1 cellular context compared by ENCODE assay signal in genomic region chr14:105142651-105143450, GRCh38.
TF ChIP-seq lines count a peak whose summit lies in the region.

No MANE protein-coding gene starts in this region.

TF ChIP-seq in K562, 482 proteins besides CTCF, POLR2A, EP300 and RAD21 (continued from another document):
- no peak for TF ChIP-seq MITF (IDR thresholded peaks at IDR 0.05)
- TF ChIP-seq RCOR1 (IDR thresholded peaks at IDR 0.05; ENCODE audit: borderline replicate concordance in 1 of 2, low read depth in 2 of 2, low read length in 2 of 2) = no peak
